9 cellular contexts compared by ENCODE assay signal in the genomic region with DNA sequence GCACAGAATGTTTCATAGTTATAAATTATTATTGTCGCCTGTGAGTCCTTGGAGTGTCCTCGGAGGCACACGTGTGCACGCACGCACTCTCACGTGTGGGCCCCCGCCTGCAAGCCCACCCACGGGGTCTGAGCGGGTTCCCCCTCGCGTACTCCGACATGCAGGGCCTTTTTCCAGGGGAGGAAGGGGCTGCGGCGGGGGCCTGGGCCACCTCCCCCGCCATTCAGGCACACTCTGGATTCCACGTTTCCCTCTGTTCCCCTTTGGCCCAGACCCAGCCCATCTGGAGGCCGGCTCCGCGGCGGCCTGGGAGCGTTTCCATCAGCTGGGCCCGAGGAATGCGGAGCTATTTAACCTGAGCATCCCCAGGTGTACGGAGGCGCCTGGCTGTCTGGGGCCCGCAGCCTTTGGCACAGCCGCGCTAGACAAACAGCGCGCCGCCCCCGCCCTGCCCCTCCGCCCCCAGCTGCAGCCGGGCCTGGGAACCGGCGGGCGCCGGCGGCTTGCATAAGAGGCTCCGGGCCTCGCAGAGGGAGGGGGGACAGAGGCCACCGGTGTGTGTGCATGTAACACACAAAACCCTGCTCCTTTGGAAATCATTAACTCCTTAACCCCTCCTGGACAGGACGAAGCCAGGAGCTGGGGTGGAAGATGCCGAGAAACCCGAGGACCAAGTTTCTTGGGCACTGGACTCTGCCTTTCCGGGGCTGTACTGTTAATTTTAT. TPM values are rescaled to one million over a fixed set of nuclear protein-coding genes. Genes with fewer than 3 reads are reported as not detected.
DNase-seq lines count a peak whose midpoint lies in the region; ATAC-seq and TF ChIP-seq lines count a peak whose summit lies in the region.
"Had no signal": no experiment of that assay in that cellular context is flagged by ENCODE, and none has a peak within 500 bp of the region (broad histone marks: within the 10 kb centered on the region; RNA-seq: fewer than 3 reads in every experiment).

No MANE protein-coding gene starts in this region.

- H3K4me1 Mint-ChIP-seq in neural crest cell = peaks cover 52% of the 10 kb centered on the region

- TF ChIP-seq EP300 in Ishikawa (IDR thresholded peaks at IDR 0.05; ENCODE audit: borderline replicate concordance) = peak; percentile 99

- no peaks in the 10 kb centered on the region for H3K36me3 Mint-ChIP-seq in neural crest cell (ENCODE audit: low read depth)

- peak; percentile 19; the same call in 1 of the 2 replicates for TF ChIP-seq RAD21 in Ishikawa (IDR thresholded peaks at IDR 0.05; ENCODE audit: low read depth)

- no peak overlapping the region for H3K27ac Mint-ChIP-seq in neural crest cell (ENCODE audit: unreplicated experiment)
- H3K27ac Mint-ChIP-seq: stimulated activated naive CD8-positive, alpha-beta T cell treated with anti-CD3 and anti-CD28 coated beads, Interleukin-15, Interleukin-2, amounts not matched to agents 100 ng/mL and 50 ng/mL, for 24 hours had no signal

- ATAC-seq in HG03095 (IDR thresholded peaks at IDR 0.05; ENCODE audit: unreplicated experiment) = no peak

- TF ChIP-seq CTCF in fibroblast of the aortic adventitia (IDR thresholded peaks at IDR 0.05; ENCODE audit: insufficient read depth, low read length) (no peak), neural crest cell (conservative IDR thresholded peaks at IDR 0.05) (no peak)

- peak; percentile 76 for DNase-seq in AG08396 (ENCODE audit: low spot score)
- DNase-seq in RPMI8226 = peak; percentile 21
- peak; percentile 63 for DNase-seq in fibroblast of the aortic adventitia (ENCODE audit: low read depth)
- no peak for DNase-seq in neural crest cell (ENCODE audit: low read depth, low spot score)
- DNase-seq in activated naive CD4-positive, alpha-beta T cell (lab: John Stamatoyannopoulos, UW) = no peak
- DNase-seq in germinal center (ENCODE audit: low spot score) = no peak

- no peaks in the 10 kb centered on the region for H3K9me3 Mint-ChIP-seq in neural crest cell
- H3K9me3 Mint-ChIP-seq: stimulated activated naive CD8-positive, alpha-beta T cell treated with anti-CD3 and anti-CD28 coated beads, Interleukin-15, Interleukin-2, amounts not matched to agents 100 ng/mL and 50 ng/mL, for 24 hours had no signal

- H3K27me3 Mint-ChIP-seq in neural crest cell (ENCODE audit: low read depth) = peaks cover 67% of the 10 kb centered on the region

- H3K4me3 ChIP-seq in fibroblast of the aortic adventitia (ENCODE audit: low read depth, low read length) = peak overlapping the region; percentile 33

- peak overlapping the region; percentile 79 for H3K4me3 Mint-ChIP-seq in neural crest cell
- H3K4me3 Mint-ChIP-seq: stimulated activated naive CD8-positive, alpha-beta T cell treated with anti-CD3 and anti-CD28 coated beads, Interleukin-15, Interleukin-2, amounts not matched to agents 100 ng/mL and 50 ng/mL, for 24 hours had no signal

TF ChIP-seq in Ishikawa, 13 proteins besides CTCF, POLR2A, EP300 and RAD21:
- TF ChIP-seq YY1 (IDR thresholded peaks at IDR 0.05; ENCODE audit: low read depth) (peak; percentile 74), TCF12 (IDR thresholded peaks at IDR 0.05; ENCODE audit: low read depth) (peak; percentile 100), CEBPB (IDR thresholded peaks at IDR 0.05) (peak; percentile 87), FOXM1 (IDR thresholded peaks at IDR 0.05; ENCODE audit: borderline replicate concordance, low read depth) (peak; percentile 92), EGR1 (IDR thresholded peaks at IDR 0.05) (peak; percentile 96), TEAD4 (IDR thresholded peaks at IDR 0.05) (peak; percentile 99), CREB1 (IDR thresholded peaks at IDR 0.05; ENCODE audit: low read depth) (no peak), TAF1 (IDR thresholded peaks at IDR 0.05; ENCODE audit: low read depth) (no peak), ZBTB7A (IDR thresholded peaks at IDR 0.05; ENCODE audit: low read depth) (peak; percentile 98), NFIC (IDR thresholded peaks at IDR 0.05) (peak; percentile 97)
- TF ChIP-seq, protein P1, sequence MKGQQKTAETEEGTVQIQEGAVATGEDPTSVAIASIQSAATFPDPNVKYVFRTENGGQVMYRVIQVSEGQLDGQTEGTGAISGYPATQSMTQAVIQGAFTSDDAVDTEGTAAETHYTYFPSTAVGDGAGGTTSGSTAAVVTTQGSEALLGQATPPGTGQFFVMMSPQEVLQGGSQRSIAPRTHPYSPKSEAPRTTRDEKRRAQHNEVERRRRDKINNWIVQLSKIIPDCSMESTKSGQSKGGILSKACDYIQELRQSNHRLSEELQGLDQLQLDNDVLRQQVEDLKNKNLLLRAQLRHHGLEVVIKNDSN (IDR thresholded peaks at IDR 0.05) = peak; percentile 28; the same call in 1 of the 2 replicates
- TF ChIP-seq, protein P2, sequence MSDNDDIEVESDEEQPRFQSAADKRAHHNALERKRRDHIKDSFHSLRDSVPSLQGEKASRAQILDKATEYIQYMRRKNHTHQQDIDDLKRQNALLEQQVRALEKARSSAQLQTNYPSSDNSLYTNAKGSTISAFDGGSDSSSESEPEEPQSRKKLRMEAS (IDR thresholded peaks at IDR 0.05) = peak; percentile 84
- TF ChIP-seq, protein P3, sequence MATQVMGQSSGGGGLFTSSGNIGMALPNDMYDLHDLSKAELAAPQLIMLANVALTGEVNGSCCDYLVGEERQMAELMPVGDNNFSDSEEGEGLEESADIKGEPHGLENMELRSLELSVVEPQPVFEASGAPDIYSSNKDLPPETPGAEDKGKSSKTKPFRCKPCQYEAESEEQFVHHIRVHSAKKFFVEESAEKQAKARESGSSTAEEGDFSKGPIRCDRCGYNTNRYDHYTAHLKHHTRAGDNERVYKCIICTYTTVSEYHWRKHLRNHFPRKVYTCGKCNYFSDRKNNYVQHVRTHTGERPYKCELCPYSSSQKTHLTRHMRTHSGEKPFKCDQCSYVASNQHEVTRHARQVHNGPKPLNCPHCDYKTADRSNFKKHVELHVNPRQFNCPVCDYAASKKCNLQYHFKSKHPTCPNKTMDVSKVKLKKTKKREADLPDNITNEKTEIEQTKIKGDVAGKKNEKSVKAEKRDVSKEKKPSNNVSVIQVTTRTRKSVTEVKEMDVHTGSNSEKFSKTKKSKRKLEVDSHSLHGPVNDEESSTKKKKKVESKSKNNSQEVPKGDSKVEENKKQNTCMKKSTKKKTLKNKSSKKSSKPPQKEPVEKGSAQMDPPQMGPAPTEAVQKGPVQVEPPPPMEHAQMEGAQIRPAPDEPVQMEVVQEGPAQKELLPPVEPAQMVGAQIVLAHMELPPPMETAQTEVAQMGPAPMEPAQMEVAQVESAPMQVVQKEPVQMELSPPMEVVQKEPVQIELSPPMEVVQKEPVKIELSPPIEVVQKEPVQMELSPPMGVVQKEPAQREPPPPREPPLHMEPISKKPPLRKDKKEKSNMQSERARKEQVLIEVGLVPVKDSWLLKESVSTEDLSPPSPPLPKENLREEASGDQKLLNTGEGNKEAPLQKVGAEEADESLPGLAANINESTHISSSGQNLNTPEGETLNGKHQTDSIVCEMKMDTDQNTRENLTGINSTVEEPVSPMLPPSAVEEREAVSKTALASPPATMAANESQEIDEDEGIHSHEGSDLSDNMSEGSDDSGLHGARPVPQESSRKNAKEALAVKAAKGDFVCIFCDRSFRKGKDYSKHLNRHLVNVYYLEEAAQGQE (IDR thresholded peaks at IDR 0.05; ENCODE audit: low read depth) = no peak
TF ChIP-seq in Ishikawa: peak in this region for 10.

RNA-seq across cellular contexts. Expression of a gene that starts 3.3 kb away (rescaled TPM):
- 62.3 and 98.9 TPM in 2 replicates for total RNA-seq in fibroblast of the aortic adventitia (ENCODE audit: low replicate concordance)
- 4.3 and 5.8 TPM in 2 replicates for total RNA-seq in neural crest cell

RNA-seq across cellular contexts. Expression of a gene that starts 29.3 kb away (rescaled TPM):
- not detected in 2 replicates for total RNA-seq in fibroblast of the aortic adventitia (ENCODE audit: low replicate concordance)
- total RNA-seq in neural crest cell = not detected in 2 replicates

Comparison
In these comparisons a context has a peak if more than half of its experiments do, and no peak if none do; other contexts are left out.
1. DNase-seq: peak in AG08396 (single experiment), RPMI8226 (single experiment) and fibroblast of the aortic adventitia (single experiment); none in neural crest cell (single experiment), activated naive CD4-positive, alpha-beta T cell (0 of 4) and germinal center (single experiment).